Comparison of ENCODE assay signal across 5 cellular contexts in the genomic region with DNA sequence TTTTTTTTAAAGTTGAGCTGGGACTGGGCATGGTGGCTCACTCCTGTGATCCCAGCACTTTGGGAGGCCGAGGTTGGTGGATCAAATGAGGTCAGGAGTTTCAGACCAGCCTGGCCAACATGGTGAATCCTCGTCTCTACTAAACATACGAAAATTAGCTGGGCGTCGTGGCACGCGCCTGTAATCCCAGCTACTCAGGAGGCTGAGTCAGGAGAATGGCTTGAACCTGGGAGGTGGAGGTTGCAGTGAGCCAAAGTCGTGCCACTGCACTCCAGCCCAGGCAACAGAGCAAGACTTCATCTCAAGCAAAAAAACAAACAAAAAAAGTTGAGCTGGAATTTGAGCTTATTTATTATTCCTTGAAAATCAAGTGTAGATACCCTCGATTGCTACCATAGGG. TPM values are rescaled to one million over a fixed set of nuclear protein-coding genes. Genes with fewer than 3 reads are reported as not detected.
"Had no signal": no experiment of that assay in that cellular context is flagged by ENCODE, and none has a peak within 500 bp of the region (broad histone marks: within the 10 kb centered on the region; RNA-seq: fewer than 3 reads in every experiment).

No MANE protein-coding gene starts in this region.

RNA-seq across cellular contexts. Expression of a gene that starts 21.5 kb away (rescaled TPM):
- total RNA-seq: HepG2, NCI-H460, PC-9, SJCRH30 had no signal
- polyA plus RNA-seq: HepG2, IgD-negative memory B cell had no signal
